In the genomic region with DNA sequence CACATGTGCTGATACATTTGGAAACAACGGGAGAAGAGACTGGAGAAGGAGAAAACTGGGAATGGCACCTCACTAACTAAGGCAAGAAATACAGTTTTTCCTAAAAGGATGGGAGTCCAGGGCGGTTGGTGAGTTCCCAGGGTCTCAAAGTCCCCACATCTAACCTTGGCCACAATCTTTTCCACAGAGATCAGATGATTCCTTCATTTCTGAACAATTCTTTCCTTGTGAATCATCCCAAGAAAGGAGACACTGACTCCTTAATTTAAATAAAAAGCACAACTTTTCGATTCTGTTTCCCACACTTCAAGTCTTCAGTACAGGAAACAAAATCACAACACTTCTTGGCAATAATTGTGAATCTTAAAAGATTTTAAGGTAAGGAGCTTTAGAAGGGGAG, we compare ENCODE assay signal across 18 cellular contexts.
DNase-seq lines count a peak whose midpoint lies in the region; TF ChIP-seq lines count a peak whose summit lies in the region.
"Had no signal": no experiment of that assay in that cellular context is flagged by ENCODE, and none has a peak within 500 bp of the region (broad histone marks: within the 10 kb centered on the region; RNA-seq: fewer than 3 reads in every experiment).

No MANE protein-coding gene starts in this region.

- POLR2A ChIA-PET in HEK293T (lab: Yijun Ruan, JAX), result no interaction called here

- H3K27me3 ChIP-seq in hepatocyte, result no peaks in the 10 kb centered on the region
- H3K27me3 ChIP-seq: gastrocnemius medialis, sigmoid colon had no signal

- TF ChIP-seq CTCF in astrocyte of the cerebellum (IDR thresholded peaks at IDR 0.05; ENCODE audit: low read depth, low read length, missing control alignments), result no peak
- TF ChIP-seq CTCF in hepatocyte (IDR thresholded peaks at IDR 0.05; ENCODE audit: poor library complexity), result no peak

- CTCF ChIA-PET in HEK293T (lab: Yijun Ruan, JAX), result no interaction called here

- no peaks in the 10 kb centered on the region for H3K9me2 ChIP-seq in hepatocyte (replicated peaks; ENCODE audit: insufficient read depth)

- H3K4me2 ChIP-seq in hepatocyte, result peak overlapping the region; percentile 47

- peak overlapping the region; percentile 80 for H3K27ac ChIP-seq in hepatocyte
- H3K27ac ChIP-seq: sigmoid colon, thoracic aorta had no signal

- no peaks in the 10 kb centered on the region for H3K36me3 ChIP-seq in hepatocyte (replicated peaks; ENCODE audit: insufficient read depth, low read depth)
- H3K36me3 ChIP-seq: gastrocnemius medialis, sigmoid colon, thoracic aorta had no signal

- DNase-seq in HS-5 (ENCODE audit: low read depth), result peak; percentile 24
- DNase-seq in astrocyte of the cerebellum (ENCODE audit: low read depth), result peak; percentile 23
- DNase-seq in hepatocyte (ENCODE audit: low spot score), result no peak
- peak; percentile 7 for DNase-seq in stromal cell of bone marrow (ENCODE audit: low read depth)
- no peak for DNase-seq in NCI-H2227 treated with DMSO at 0.1 percent for 48 hours (lab: John Stamatoyannopoulos, UW)
- DNase-seq in AG08396 (ENCODE audit: low spot score), result no peak
- no peak for DNase-seq in HEK293T (ENCODE audit: extremely low spot score)
- DNase-seq: activated CD4-positive, alpha-beta T cell treated with anti-CD3 and anti-CD28 coated beads for 36 hours; activated naive CD8-positive, alpha-beta T cell treated with anti-CD3 and anti-CD28 coated beads for 36 hours; DND-41; gastrocnemius medialis; mesenchymal stem cell; natural killer cell; NCI-H1105 treated with DMSO at 0.1 percent for 48 hours; NCI-H524; sigmoid colon; stimulated activated CD4-positive, alpha-beta T cell treated with anti-CD3 and anti-CD28 coated beads, Interleukin-1b, Interleukin-23, amount 100 ng/mL, for 48 hours had no signal

- H4K20me1 ChIP-seq in hepatocyte (ENCODE audit: insufficient read depth, poor library complexity, severe bottlenecking), result no peaks in the 10 kb centered on the region

- H2AFZ ChIP-seq in hepatocyte, result no peak overlapping the region

- H3K4me3 ChIP-seq in astrocyte of the cerebellum (ENCODE audit: low read depth, low read length) (no peak overlapping the region), hepatocyte (no peak overlapping the region)
- H3K4me3 ChIP-seq: gastrocnemius medialis, sigmoid colon, thoracic aorta had no signal

- peaks cover 19% of the 10 kb centered on the region for H3K4me1 ChIP-seq in hepatocyte (ENCODE audit: insufficient read depth)
- H3K4me1 ChIP-seq: gastrocnemius medialis, sigmoid colon had no signal

- in situ Hi-C loops in astrocyte of the cerebellum (cut with HindIII; ENCODE audit: low sequenced_read_pairs), result no loop called here

- no peaks in the 10 kb centered on the region for H3K9me3 ChIP-seq in hepatocyte (ENCODE audit: low read depth)
- H3K9me3 ChIP-seq: gastrocnemius medialis, sigmoid colon, thoracic aorta had no signal

- WGBS in hepatocyte (ENCODE audit: low lambda C conversion rate, missing lambda C conversion rate), result 70% methylated on average over 3 of the region's 3 CpGs

- H3K79me2 ChIP-seq in hepatocyte, result no peaks in the 10 kb centered on the region

TF ChIP-seq in HEK293T, 16 proteins besides CTCF, POLR2A, EP300 and RAD21:
- TF ChIP-seq HDGF (IDR thresholded peaks at IDR 0.05; ENCODE audit: borderline replicate concordance) (no peak), L3MBTL2 (conservative IDR thresholded peaks at IDR 0.05) (no peak), ARNT (IDR thresholded peaks at IDR 0.05) (no peak), ELF4 (IDR thresholded peaks at IDR 0.05) (no peak), SP1 (IDR thresholded peaks at IDR 0.05) (no peak), SUZ12 (IDR thresholded peaks at IDR 0.05) (no peak), FOXM1 (IDR thresholded peaks at IDR 0.05; ENCODE audit: borderline replicate concordance) (no peak), FOXK2 (IDR thresholded peaks at IDR 0.05) (no peak), LEF1 (IDR thresholded peaks at IDR 0.05; ENCODE audit: borderline replicate concordance) (no peak), NFRKB (IDR thresholded peaks at IDR 0.05) (no peak), CTBP1 (IDR thresholded peaks at IDR 0.05; ENCODE audit: borderline replicate concordance) (no peak), FOXA1 (IDR thresholded peaks at IDR 0.05) (no peak), BHLHE40 (IDR thresholded peaks at IDR 0.05; ENCODE audit: borderline replicate concordance) (no peak)

Comparison
In these comparisons a context has a peak if more than half of its experiments do, and no peak if none do; other contexts are left out.
1. DNase-seq: peak in HS-5 (single experiment), astrocyte of the cerebellum (single experiment) and stromal cell of bone marrow (single experiment); none in hepatocyte (single experiment), NCI-H2227 treated with DMSO at 0.1 percent for 48 hours (single experiment), AG08396 (single experiment) and HEK293T (single experiment).